ENCODE assay signal across 1 cellular context in genomic region chr12:116390656-116391335, GRCh38.
TF ChIP-seq lines count a peak whose summit lies in the region.

No MANE protein-coding gene starts in this region.

TF ChIP-seq in HCT116, 20 proteins besides CTCF, POLR2A, EP300 and RAD21 (continued from another document):
- TF ChIP-seq MAX (IDR thresholded peaks at IDR 0.05) (no peak), POLR2AphosphoS5 (IDR thresholded peaks at IDR 0.05; ENCODE audit: low read depth, low read length) (no peak), SRF (IDR thresholded peaks at IDR 0.05; ENCODE audit: low read depth) (no peak), EZH2 (IDR thresholded peaks at IDR 0.05) (no peak)
